ENCODE assay signal across 1 cellular context in the genomic region with DNA sequence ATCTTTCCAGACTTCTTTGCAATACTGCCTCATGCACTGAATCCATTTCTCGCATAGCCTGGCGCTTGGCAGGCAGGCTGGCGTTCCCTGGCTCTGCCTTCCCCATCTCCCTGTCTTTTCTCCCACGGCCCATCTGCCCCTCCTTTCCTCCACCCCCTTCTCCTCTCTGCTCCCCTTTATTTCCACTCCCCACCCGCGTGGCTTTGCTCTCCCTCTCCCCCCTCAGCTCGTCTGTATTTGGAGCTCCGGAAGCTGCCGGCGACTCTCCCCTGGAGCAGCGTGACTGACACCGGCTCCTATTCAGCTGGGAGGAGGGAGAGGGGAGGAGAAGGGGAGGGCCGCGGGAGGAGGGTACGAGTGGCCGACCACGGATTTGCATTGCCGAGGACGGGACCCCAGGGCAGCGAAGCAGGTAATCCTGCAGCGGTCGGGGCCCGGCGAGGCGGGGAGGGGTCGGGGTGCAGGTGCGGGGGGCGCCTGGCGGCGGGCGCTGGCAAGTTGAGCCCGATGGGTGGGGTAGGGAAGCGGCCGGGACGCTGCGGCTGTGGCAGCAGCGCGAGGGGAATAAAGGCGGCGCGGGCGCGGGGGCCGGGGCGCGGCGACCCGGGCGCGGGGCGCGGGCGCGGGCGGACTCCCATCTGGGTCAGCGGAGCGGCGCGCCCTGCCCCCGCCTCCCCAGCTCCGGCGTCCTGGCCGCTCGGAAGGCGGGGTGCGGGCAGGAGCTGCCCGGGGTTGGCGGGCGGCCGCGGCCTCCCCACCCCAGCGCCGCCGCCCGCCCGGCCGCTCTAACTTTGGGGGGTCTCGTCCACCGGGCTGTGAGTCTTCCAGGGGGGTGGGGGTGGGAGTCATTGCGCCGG.
TF ChIP-seq lines count a peak whose summit lies in the region.

A gene with protein sequence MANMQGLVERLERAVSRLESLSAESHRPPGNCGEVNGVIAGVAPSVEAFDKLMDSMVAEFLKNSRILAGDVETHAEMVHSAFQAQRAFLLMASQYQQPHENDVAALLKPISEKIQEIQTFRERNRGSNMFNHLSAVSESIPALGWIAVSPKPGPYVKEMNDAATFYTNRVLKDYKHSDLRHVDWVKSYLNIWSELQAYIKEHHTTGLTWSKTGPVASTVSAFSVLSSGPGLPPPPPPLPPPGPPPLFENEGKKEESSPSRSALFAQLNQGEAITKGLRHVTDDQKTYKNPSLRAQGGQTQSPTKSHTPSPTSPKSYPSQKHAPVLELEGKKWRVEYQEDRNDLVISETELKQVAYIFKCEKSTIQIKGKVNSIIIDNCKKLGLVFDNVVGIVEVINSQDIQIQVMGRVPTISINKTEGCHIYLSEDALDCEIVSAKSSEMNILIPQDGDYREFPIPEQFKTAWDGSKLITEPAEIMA (plus strand): TSS at position 261 of the 857 bp plus-strand sequence. CDS start 27,961 bp downstream, outside the sequence.

TF ChIP-seq in HepG2, 621 proteins besides CTCF, POLR2A, EP300 and RAD21 (continued from another document and continues in another):
- TF ChIP-seq, protein P1, sequence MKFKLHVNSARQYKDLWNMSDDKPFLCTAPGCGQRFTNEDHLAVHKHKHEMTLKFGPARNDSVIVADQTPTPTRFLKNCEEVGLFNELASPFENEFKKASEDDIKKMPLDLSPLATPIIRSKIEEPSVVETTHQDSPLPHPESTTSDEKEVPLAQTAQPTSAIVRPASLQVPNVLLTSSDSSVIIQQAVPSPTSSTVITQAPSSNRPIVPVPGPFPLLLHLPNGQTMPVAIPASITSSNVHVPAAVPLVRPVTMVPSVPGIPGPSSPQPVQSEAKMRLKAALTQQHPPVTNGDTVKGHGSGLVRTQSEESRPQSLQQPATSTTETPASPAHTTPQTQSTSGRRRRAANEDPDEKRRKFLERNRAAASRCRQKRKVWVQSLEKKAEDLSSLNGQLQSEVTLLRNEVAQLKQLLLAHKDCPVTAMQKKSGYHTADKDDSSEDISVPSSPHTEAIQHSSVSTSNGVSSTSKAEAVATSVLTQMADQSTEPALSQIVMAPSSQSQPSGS (CRISPR knock-in tag; IDR thresholded peaks at IDR 0.05): no peak
- TF ChIP-seq, protein P2, sequence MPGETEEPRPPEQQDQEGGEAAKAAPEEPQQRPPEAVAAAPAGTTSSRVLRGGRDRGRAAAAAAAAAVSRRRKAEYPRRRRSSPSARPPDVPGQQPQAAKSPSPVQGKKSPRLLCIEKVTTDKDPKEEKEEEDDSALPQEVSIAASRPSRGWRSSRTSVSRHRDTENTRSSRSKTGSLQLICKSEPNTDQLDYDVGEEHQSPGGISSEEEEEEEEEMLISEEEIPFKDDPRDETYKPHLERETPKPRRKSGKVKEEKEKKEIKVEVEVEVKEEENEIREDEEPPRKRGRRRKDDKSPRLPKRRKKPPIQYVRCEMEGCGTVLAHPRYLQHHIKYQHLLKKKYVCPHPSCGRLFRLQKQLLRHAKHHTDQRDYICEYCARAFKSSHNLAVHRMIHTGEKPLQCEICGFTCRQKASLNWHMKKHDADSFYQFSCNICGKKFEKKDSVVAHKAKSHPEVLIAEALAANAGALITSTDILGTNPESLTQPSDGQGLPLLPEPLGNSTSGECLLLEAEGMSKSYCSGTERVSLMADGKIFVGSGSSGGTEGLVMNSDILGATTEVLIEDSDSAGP (CRISPR knock-in tag; IDR thresholded peaks at IDR 0.05; ENCODE audit: borderline replicate concordance): no peak; the same call in 1 of the 2 replicates
- TF ChIP-seq, protein P3, sequence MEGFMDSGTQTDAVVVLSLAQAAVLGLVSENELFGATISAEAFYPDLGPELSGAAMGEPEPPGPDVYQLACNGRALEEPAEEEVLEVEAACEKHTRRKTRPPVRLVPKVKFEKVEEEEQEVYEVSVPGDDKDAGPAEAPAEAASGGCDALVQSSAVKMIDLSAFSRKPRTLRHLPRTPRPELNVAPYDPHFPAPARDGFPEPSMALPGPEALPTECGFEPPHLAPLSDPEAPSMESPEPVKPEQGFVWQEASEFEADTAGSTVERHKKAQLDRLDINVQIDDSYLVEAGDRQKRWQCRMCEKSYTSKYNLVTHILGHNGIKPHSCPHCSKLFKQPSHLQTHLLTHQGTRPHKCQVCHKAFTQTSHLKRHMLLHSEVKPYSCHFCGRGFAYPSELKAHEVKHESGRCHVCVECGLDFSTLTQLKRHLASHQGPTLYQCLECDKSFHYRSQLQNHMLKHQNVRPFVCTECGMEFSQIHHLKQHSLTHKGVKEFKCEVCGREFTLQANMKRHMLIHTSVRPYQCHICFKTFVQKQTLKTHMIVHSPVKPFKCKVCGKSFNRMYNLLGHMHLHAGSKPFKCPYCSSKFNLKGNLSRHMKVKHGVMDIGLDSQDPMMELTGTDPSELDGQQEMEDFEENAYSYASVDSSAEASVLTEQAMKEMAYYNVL (CRISPR knock-in tag; IDR thresholded peaks at IDR 0.05; ENCODE audit: borderline replicate concordance): no peak
- TF ChIP-seq SP1 (IDR thresholded peaks at IDR 0.05): no peak
- TF ChIP-seq SP1 (CRISPR knock-in tag; IDR thresholded peaks at IDR 0.05): no peak
- TF ChIP-seq, protein P4, sequence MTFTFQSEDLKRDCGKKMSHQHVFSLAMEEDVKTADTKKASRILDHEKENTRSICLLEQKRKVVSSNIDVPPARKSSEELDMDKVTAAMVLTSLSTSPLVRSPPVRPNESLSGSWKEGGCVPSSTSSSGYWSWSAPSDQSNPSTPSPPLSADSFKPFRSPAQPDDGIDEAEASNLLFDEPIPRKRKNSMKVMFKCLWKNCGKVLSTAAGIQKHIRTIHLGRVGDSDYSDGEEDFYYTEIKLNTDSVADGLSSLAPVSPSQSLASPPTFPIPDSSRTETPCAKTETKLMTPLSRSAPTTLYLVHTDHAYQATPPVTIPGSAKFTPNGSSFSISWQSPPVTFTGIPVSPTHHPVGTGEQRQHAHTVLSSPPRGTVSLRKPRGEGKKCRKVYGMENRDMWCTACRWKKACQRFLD (CRISPR knock-in tag; IDR thresholded peaks at IDR 0.05; ENCODE audit: borderline replicate concordance): no peak
- TF ChIP-seq, protein P5, sequence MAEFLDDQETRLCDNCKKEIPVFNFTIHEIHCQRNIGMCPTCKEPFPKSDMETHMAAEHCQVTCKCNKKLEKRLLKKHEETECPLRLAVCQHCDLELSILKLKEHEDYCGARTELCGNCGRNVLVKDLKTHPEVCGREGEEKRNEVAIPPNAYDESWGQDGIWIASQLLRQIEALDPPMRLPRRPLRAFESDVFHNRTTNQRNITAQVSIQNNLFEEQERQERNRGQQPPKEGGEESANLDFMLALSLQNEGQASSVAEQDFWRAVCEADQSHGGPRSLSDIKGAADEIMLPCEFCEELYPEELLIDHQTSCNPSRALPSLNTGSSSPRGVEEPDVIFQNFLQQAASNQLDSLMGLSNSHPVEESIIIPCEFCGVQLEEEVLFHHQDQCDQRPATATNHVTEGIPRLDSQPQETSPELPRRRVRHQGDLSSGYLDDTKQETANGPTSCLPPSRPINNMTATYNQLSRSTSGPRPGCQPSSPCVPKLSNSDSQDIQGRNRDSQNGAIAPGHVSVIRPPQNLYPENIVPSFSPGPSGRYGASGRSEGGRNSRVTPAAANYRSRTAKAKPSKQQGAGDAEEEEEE (CRISPR knock-in tag; IDR thresholded peaks at IDR 0.05; ENCODE audit: borderline replicate concordance): peak; percentile 77; the same call in 1 of the 2 replicates
- TF ChIP-seq, protein P6, sequence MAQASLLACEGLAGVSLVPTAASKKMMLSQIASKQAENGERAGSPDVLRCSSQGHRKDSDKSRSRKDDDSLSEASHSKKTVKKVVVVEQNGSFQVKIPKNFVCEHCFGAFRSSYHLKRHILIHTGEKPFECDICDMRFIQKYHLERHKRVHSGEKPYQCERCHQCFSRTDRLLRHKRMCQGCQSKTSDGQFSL (CRISPR knock-in tag; IDR thresholded peaks at IDR 0.05): no peak
- no peak for TF ChIP-seq ZNF670 (CRISPR knock-in tag; IDR thresholded peaks at IDR 0.05; ENCODE audit: borderline replicate concordance)
- TF ChIP-seq NAIF1 (CRISPR knock-in tag; IDR thresholded peaks at IDR 0.05; ENCODE audit: borderline replicate concordance): no peak
- no peak for TF ChIP-seq ZNF883 (CRISPR knock-in tag; IDR thresholded peaks at IDR 0.05; ENCODE audit: not compliant biosample characterization)
- TF ChIP-seq THYN1 (CRISPR knock-in tag; IDR thresholded peaks at IDR 0.05; ENCODE audit: borderline replicate concordance, low read depth): no peak
- TF ChIP-seq, protein P7, sequence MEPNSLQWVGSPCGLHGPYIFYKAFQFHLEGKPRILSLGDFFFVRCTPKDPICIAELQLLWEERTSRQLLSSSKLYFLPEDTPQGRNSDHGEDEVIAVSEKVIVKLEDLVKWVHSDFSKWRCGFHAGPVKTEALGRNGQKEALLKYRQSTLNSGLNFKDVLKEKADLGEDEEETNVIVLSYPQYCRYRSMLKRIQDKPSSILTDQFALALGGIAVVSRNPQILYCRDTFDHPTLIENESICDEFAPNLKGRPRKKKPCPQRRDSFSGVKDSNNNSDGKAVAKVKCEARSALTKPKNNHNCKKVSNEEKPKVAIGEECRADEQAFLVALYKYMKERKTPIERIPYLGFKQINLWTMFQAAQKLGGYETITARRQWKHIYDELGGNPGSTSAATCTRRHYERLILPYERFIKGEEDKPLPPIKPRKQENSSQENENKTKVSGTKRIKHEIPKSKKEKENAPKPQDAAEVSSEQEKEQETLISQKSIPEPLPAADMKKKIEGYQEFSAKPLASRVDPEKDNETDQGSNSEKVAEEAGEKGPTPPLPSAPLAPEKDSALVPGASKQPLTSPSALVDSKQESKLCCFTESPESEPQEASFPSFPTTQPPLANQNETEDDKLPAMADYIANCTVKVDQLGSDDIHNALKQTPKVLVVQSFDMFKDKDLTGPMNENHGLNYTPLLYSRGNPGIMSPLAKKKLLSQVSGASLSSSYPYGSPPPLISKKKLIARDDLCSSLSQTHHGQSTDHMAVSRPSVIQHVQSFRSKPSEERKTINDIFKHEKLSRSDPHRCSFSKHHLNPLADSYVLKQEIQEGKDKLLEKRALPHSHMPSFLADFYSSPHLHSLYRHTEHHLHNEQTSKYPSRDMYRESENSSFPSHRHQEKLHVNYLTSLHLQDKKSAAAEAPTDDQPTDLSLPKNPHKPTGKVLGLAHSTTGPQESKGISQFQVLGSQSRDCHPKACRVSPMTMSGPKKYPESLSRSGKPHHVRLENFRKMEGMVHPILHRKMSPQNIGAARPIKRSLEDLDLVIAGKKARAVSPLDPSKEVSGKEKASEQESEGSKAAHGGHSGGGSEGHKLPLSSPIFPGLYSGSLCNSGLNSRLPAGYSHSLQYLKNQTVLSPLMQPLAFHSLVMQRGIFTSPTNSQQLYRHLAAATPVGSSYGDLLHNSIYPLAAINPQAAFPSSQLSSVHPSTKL (CRISPR knock-in tag; IDR thresholded peaks at IDR 0.05): peak; percentile 38; the same call in 1 of the 2 replicates
- no peak for TF ChIP-seq FOXK2 (IDR thresholded peaks at IDR 0.05)
- TF ChIP-seq HOXA9 (CRISPR knock-in tag; IDR thresholded peaks at IDR 0.05; ENCODE audit: borderline replicate concordance): no peak
- no peak for TF ChIP-seq ZNF282 (IDR thresholded peaks at IDR 0.05; ENCODE audit: partially characterized antibody)
- peak; percentile 26; the same call in 1 of the 2 replicates for TF ChIP-seq FOXA3 (CRISPR knock-in tag; IDR thresholded peaks at IDR 0.05)
- TF ChIP-seq ZNF20 (CRISPR knock-in tag; IDR thresholded peaks at IDR 0.05): no peak
- TF ChIP-seq ZNF672 (CRISPR knock-in tag; IDR thresholded peaks at IDR 0.05): no peak
- TF ChIP-seq, protein P8, sequence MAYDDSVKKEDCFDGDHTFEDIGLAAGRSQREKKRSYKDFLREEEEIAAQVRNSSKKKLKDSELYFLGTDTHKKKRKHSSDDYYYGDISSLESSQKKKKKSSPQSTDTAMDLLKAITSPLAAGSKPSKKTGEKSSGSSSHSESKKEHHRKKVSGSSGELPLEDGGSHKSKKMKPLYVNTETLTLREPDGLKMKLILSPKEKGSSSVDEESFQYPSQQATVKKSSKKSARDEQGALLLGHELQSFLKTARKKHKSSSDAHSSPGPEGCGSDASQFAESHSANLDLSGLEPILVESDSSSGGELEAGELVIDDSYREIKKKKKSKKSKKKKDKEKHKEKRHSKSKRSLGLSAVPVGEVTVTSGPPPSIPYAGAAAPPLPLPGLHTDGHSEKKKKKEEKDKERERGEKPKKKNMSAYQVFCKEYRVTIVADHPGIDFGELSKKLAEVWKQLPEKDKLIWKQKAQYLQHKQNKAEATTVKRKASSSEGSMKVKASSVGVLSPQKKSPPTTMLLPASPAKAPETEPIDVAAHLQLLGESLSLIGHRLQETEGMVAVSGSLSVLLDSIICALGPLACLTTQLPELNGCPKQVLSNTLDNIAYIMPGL (CRISPR knock-in tag; IDR thresholded peaks at IDR 0.05; ENCODE audit: borderline replicate concordance in 1 of 2, low read depth in 1 of 2): peak in 1 of 2 experiments; percentile 56; a peak in 2 of 4 replicates
- TF ChIP-seq, protein P9, sequence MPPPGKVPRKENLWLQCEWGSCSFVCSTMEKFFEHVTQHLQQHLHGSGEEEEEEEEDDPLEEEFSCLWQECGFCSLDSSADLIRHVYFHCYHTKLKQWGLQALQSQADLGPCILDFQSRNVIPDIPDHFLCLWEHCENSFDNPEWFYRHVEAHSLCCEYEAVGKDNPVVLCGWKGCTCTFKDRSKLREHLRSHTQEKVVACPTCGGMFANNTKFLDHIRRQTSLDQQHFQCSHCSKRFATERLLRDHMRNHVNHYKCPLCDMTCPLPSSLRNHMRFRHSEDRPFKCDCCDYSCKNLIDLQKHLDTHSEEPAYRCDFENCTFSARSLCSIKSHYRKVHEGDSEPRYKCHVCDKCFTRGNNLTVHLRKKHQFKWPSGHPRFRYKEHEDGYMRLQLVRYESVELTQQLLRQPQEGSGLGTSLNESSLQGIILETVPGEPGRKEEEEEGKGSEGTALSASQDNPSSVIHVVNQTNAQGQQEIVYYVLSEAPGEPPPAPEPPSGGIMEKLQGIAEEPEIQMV (CRISPR knock-in tag; IDR thresholded peaks at IDR 0.05; ENCODE audit: low read depth): no peak; the same call in 1 of the 2 replicates
- TF ChIP-seq ZNF441 (CRISPR knock-in tag; IDR thresholded peaks at IDR 0.05; ENCODE audit: borderline replicate concordance): peak; percentile 53; the same call in 1 of the 2 replicates
- no peak for TF ChIP-seq TAF1 (CRISPR knock-in tag; IDR thresholded peaks at IDR 0.05)
- TF ChIP-seq ZNF83 (CRISPR knock-in tag; IDR thresholded peaks at IDR 0.05; ENCODE audit: borderline replicate concordance): no peak
- no peak for TF ChIP-seq ZNF496 (CRISPR knock-in tag; IDR thresholded peaks at IDR 0.05; ENCODE audit: insufficient replicate concordance)
- TF ChIP-seq IKZF1 (IDR thresholded peaks at IDR 0.05): no peak
- TF ChIP-seq MBNL3 (CRISPR knock-in tag; conservative IDR thresholded peaks at IDR 0.05): no peak
- TF ChIP-seq, protein P10, sequence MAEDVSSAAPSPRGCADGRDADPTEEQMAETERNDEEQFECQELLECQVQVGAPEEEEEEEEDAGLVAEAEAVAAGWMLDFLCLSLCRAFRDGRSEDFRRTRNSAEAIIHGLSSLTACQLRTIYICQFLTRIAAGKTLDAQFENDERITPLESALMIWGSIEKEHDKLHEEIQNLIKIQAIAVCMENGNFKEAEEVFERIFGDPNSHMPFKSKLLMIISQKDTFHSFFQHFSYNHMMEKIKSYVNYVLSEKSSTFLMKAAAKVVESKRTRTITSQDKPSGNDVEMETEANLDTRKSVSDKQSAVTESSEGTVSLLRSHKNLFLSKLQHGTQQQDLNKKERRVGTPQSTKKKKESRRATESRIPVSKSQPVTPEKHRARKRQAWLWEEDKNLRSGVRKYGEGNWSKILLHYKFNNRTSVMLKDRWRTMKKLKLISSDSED (CRISPR knock-in tag; IDR thresholded peaks at IDR 0.05): no peak
- no peak for TF ChIP-seq ZNF7 (CRISPR knock-in tag; IDR thresholded peaks at IDR 0.05)
- no peak for TF ChIP-seq TBP (CRISPR knock-in tag; IDR thresholded peaks at IDR 0.05)
- no peak for TF ChIP-seq RNF2 (conservative IDR thresholded peaks at IDR 0.05; ENCODE audit: low read depth)
- TF ChIP-seq ZNF33A (CRISPR knock-in tag; IDR thresholded peaks at IDR 0.05; ENCODE audit: borderline replicate concordance): no peak
- TF ChIP-seq KMT2B (CRISPR knock-in tag; IDR thresholded peaks at IDR 0.05): peak; percentile 70; the same call in 1 of the 2 replicates
- TF ChIP-seq, protein P11, sequence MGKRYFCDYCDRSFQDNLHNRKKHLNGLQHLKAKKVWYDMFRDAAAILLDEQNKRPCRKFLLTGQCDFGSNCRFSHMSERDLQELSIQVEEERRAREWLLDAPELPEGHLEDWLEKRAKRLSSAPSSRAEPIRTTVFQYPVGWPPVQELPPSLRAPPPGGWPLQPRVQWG (CRISPR knock-in tag; IDR thresholded peaks at IDR 0.05; ENCODE audit: borderline replicate concordance, low read depth): no peak
